1 cellular context compared by ENCODE assay signal in genomic region chr17:44221862-44222111, GRCh38.
A peak's percentile ranks its signal among the peaks of the same experiment; 100 is the strongest.
TF ChIP-seq lines count a peak whose summit lies in the region.

No MANE protein-coding gene starts in this region.

TF ChIP-seq in HepG2, 621 proteins besides CTCF, POLR2A, EP300 and RAD21 (continues in another document):
- TF ChIP-seq MATR3 (CRISPR knock-in tag; IDR thresholded peaks at IDR 0.05) (no peak), CENPX (CRISPR knock-in tag; IDR thresholded peaks at IDR 0.05) (no peak), MAFK (conservative IDR thresholded peaks at IDR 0.05 in 1 of 2, IDR thresholded peaks at IDR 0.05 in 1 of 2; ENCODE audit: low read length in 2 of 2) (no peak), ZNF777 (CRISPR knock-in tag; IDR thresholded peaks at IDR 0.05) (no peak; the same call in 1 of the 2 replicates), TEF (CRISPR knock-in tag; IDR thresholded peaks at IDR 0.05) (no peak; the same call in 1 of the 2 replicates), SETDB1 (CRISPR knock-in tag; IDR thresholded peaks at IDR 0.05; ENCODE audit: borderline replicate concordance) (0 out of 2 replicates have a peak, but pooled peaks have one; percentile 40), NR3C1 (CRISPR knock-in tag; IDR thresholded peaks at IDR 0.05) (no peak), ZNF567 (CRISPR knock-in tag; IDR thresholded peaks at IDR 0.05; ENCODE audit: borderline replicate concordance) (no peak), BCL6 (CRISPR knock-in tag; IDR thresholded peaks at IDR 0.05) (no peak), FOXO4 (CRISPR knock-in tag; conservative IDR thresholded peaks at IDR 0.05) (no peak), ZNF501 (CRISPR knock-in tag; IDR thresholded peaks at IDR 0.05) (peak; percentile 51), ZBTB4 (CRISPR knock-in tag; IDR thresholded peaks at IDR 0.05; ENCODE audit: borderline replicate concordance) (no peak), ARID2 (CRISPR knock-in tag; IDR thresholded peaks at IDR 0.05; ENCODE audit: borderline replicate concordance) (no peak), ARHGAP35 (CRISPR knock-in tag; IDR thresholded peaks at IDR 0.05; ENCODE audit: borderline replicate concordance) (no peak), ZNF678 (CRISPR knock-in tag; IDR thresholded peaks at IDR 0.05) (no peak), PLRG1 (conservative IDR thresholded peaks at IDR 0.05) (no peak), KLF15 (CRISPR knock-in tag; IDR thresholded peaks at IDR 0.05; ENCODE audit: borderline replicate concordance) (no peak), REST (IDR thresholded peaks at IDR 0.05; ENCODE audit: borderline replicate concordance in 1 of 2, low read depth in 1 of 2, low read length in 2 of 2) (no peak), ZNF737 (CRISPR knock-in tag; IDR thresholded peaks at IDR 0.05; ENCODE audit: borderline replicate concordance) (no peak), RFX1 (IDR thresholded peaks at IDR 0.05) (no peak), ZFP37 (CRISPR knock-in tag; IDR thresholded peaks at IDR 0.05; ENCODE audit: borderline replicate concordance) (no peak), ZNF790 (CRISPR knock-in tag; IDR thresholded peaks at IDR 0.05; ENCODE audit: borderline replicate concordance) (0 out of 2 replicates have a peak, but pooled peaks have one; percentile 19), ZNF33B (CRISPR knock-in tag; IDR thresholded peaks at IDR 0.05) (no peak), GABPA (IDR thresholded peaks at IDR 0.05; ENCODE audit: low read depth, low read length) (no peak), GABPA (CRISPR knock-in tag; IDR thresholded peaks at IDR 0.05; ENCODE audit: low read depth) (no peak), ZBTB37 (CRISPR knock-in tag; IDR thresholded peaks at IDR 0.05) (no peak), ZNF512 (CRISPR knock-in tag; IDR thresholded peaks at IDR 0.05) (no peak), KDM3A (CRISPR knock-in tag; IDR thresholded peaks at IDR 0.05; ENCODE audit: low read depth) (0 out of 2 replicates have a peak, but pooled peaks have one; percentile 8), CBX2 (IDR thresholded peaks at IDR 0.05; ENCODE audit: low read depth, low read length) (no peak), CBX2 (CRISPR knock-in tag; IDR thresholded peaks at IDR 0.05; ENCODE audit: low read depth) (no peak), ZNF121 (CRISPR knock-in tag; IDR thresholded peaks at IDR 0.05) (no peak), ZBTB39 (CRISPR knock-in tag; IDR thresholded peaks at IDR 0.05) (no peak), ZNF263 (CRISPR knock-in tag; IDR thresholded peaks at IDR 0.05) (no peak), CENPBD1 (CRISPR knock-in tag; IDR thresholded peaks at IDR 0.05; ENCODE audit: borderline replicate concordance, low read depth) (no peak), ZNF281 (CRISPR knock-in tag; IDR thresholded peaks at IDR 0.05; ENCODE audit: borderline replicate concordance) (no peak), ATRX (CRISPR knock-in tag; IDR thresholded peaks at IDR 0.05; ENCODE audit: borderline replicate concordance) (no peak), SIN3A (IDR thresholded peaks at IDR 0.05; ENCODE audit: borderline replicate concordance, low read depth, low read length) (no peak), ZNF205 (CRISPR knock-in tag; IDR thresholded peaks at IDR 0.05) (no peak), ZBTB1 (CRISPR knock-in tag; IDR thresholded peaks at IDR 0.05; ENCODE audit: borderline replicate concordance) (no peak), ZNF577 (CRISPR knock-in tag; IDR thresholded peaks at IDR 0.05; ENCODE audit: borderline replicate concordance, low read depth) (no peak), E2F5 (CRISPR knock-in tag; conservative IDR thresholded peaks at IDR 0.05) (no peak), RARG (CRISPR knock-in tag; IDR thresholded peaks at IDR 0.05; ENCODE audit: low read depth) (no peak), MAF1 (CRISPR knock-in tag; IDR thresholded peaks at IDR 0.05; ENCODE audit: borderline replicate concordance) (no peak), ZNF724P (CRISPR knock-in tag; IDR thresholded peaks at IDR 0.05; ENCODE audit: borderline replicate concordance) (no peak), POGZ (CRISPR knock-in tag; IDR thresholded peaks at IDR 0.05) (peak; percentile 35; the same call in 1 of the 2 replicates), KLF9 (CRISPR knock-in tag; IDR thresholded peaks at IDR 0.05; ENCODE audit: low read depth) (no peak), NKX3-1 (CRISPR knock-in tag; IDR thresholded peaks at IDR 0.05) (0 out of 2 replicates have a peak, but pooled peaks have one; percentile 18), NR2C2 (CRISPR knock-in tag; IDR thresholded peaks at IDR 0.05; ENCODE audit: borderline replicate concordance) (no peak), ZNF432 (CRISPR knock-in tag; IDR thresholded peaks at IDR 0.05; ENCODE audit: borderline replicate concordance) (no peak)
